15 cellular contexts compared by ENCODE assay signal in genomic region chr4:2757426-2757825, GRCh38. TPM values are rescaled to one million over a fixed set of nuclear protein-coding genes. Genes with fewer than 3 reads are reported as not detected.
DNase-seq lines count a peak whose midpoint lies in the region; ATAC-seq, FAIRE-seq and TF ChIP-seq lines count a peak whose summit lies in the region.
"Had no signal": no experiment of that assay in that cellular context is flagged by ENCODE, and none has a peak within 500 bp of the region (broad histone marks: within the 10 kb centered on the region; RNA-seq: fewer than 3 reads in every experiment).

No MANE protein-coding gene starts in this region.

- H3K27ac Mint-ChIP-seq in activated CD4-positive, alpha-beta T cell treated with anti-CD3 and anti-CD28 coated beads for 36 hours: no peak overlapping the region
- H3K27ac Mint-ChIP-seq in GM23338 (no peak overlapping the region), brain (peak overlapping the region in 4 of 5 experiments; percentile 31 to 68 (median 53)), neural crest cell (ENCODE audit: unreplicated experiment) (no peak overlapping the region)

- no peaks in the 10 kb centered on the region for H3K9me2 ChIP-seq in GM23338 (ENCODE audit: insufficient read depth)

- H3K27ac ChIP-seq in GM23338 (ENCODE audit: low read depth): no peak overlapping the region

- FAIRE-seq in RCC 7860 (lab: Jason Lieb, UNC): no peak
- FAIRE-seq: GM19239 had no signal

- no peaks in the 10 kb centered on the region for H3K36me3 ChIP-seq in GM23338 (ENCODE audit: insufficient read depth)
- H3K36me3 ChIP-seq in HAP-1 (replicated peaks): no peaks in the 10 kb centered on the region; the same call in 1 of the 2 replicates
- H3K36me3 ChIP-seq: sigmoid colon had no signal

- peaks cover 9% of the 10 kb centered on the region for H3K36me3 Mint-ChIP-seq in activated CD4-positive, alpha-beta T cell treated with anti-CD3 and anti-CD28 coated beads for 36 hours (ENCODE audit: low read depth)
- H3K36me3 Mint-ChIP-seq in GM23338 (ENCODE audit: low read depth) (peaks cover 4% of the 10 kb centered on the region; the same call in 2 of the 3 replicates), brain (no peaks in the 10 kb centered on the region), neural crest cell (ENCODE audit: low read depth) (no peaks in the 10 kb centered on the region)

- no peak overlapping the region for H2AFZ ChIP-seq in GM23338

- DNase-seq in activated CD4-positive, alpha-beta T cell treated with anti-CD3 and anti-CD28 coated beads for 36 hours: no peak
- no peak for DNase-seq in activated CD4-positive, alpha-beta T cell treated with anti-CD3 and anti-CD28 coated beads for 1 hour
- DNase-seq in GM23338 (ENCODE audit: low spot score): no peak
- DNase-seq in neural crest cell (ENCODE audit: low read depth, low spot score): no peak
- no peak for DNase-seq in Kasumi-1 (lab: John Stamatoyannopoulos, UW)
- no peak for DNase-seq in RCC 7860 (ENCODE audit: low spot score)
- no peak for DNase-seq in HAP-1 (ENCODE audit: low spot score in 2 of 2)
- DNase-seq: ACHN; hippocampal formation; left cardiac atrium; NCI-H1048; stimulated activated CD4-positive, alpha-beta T cell treated with anti-CD3 and anti-CD28 coated beads, Interleukin-4, amount 100 ng/mL, for 4 hours had no signal

- TF ChIP-seq CTCF in GM23338 (conservative IDR thresholded peaks at IDR 0.05; ENCODE audit: low read depth in 2 of 2) (no peak), brain (conservative IDR thresholded peaks at IDR 0.05) (no peak), neural crest cell (conservative IDR thresholded peaks at IDR 0.05) (no peak)

- no peaks in the 10 kb centered on the region for H3K9me3 Mint-ChIP-seq in activated CD4-positive, alpha-beta T cell treated with anti-CD3 and anti-CD28 coated beads for 36 hours (ENCODE audit: low read depth)
- no peaks in the 10 kb centered on the region for H3K9me3 Mint-ChIP-seq in GM23338
- H3K9me3 Mint-ChIP-seq in brain: peaks cover 0 to 3% (median 0%) of the 10 kb centered on the region in 5 experiments
- no peaks in the 10 kb centered on the region for H3K9me3 Mint-ChIP-seq in neural crest cell

- H3K4me1 ChIP-seq in GM23338 (ENCODE audit: insufficient read depth) (peaks cover 6% of the 10 kb centered on the region; the same call in 1 of the 2 replicates), HAP-1 (peaks cover 7% of the 10 kb centered on the region)

- H3K27me3 Mint-ChIP-seq in activated CD4-positive, alpha-beta T cell treated with anti-CD3 and anti-CD28 coated beads for 36 hours: no peaks in the 10 kb centered on the region
- peaks cover 15% of the 10 kb centered on the region for H3K27me3 Mint-ChIP-seq in GM23338 (ENCODE audit: insufficient read depth, low read depth, poor library complexity)
- H3K27me3 Mint-ChIP-seq in brain: peaks cover 6% of the 10 kb centered on the region
- peaks cover 3% of the 10 kb centered on the region for H3K27me3 Mint-ChIP-seq in neural crest cell (ENCODE audit: low read depth)

- H4K20me1 ChIP-seq in GM23338 (replicated peaks; ENCODE audit: insufficient read depth): no peaks in the 10 kb centered on the region; the same call in 1 of the 2 replicates

- H3K4me3 ChIP-seq in GM23338 (no peak overlapping the region), HAP-1 (no peak overlapping the region)

- in situ Hi-C loops in HAP-1 (cut with MboI; ENCODE audit: low sequenced_read_pairs): no loop called here

- intact Hi-C loops in activated CD4-positive, alpha-beta T cell treated with anti-CD3 and anti-CD28 coated beads for 36 hours (cut with DNase I, micrococcal nuclease): loop anchor here in 1 of 2 experiments (2.0 kb wide), 2 partner anchors 87 to 535 kb away; partner anchors contain the start of gene RGS12

- H3F3A ChIP-seq in GM23338 (replicated peaks; ENCODE audit: low read depth): 0 out of 2 replicates have a peak, but pooled peaks cover 7% of the 10 kb centered on the region

- ATAC-seq in activated CD4-positive, alpha-beta T cell treated with anti-CD3 and anti-CD28 coated beads for 36 hours: no peak
- no peak for ATAC-seq in GM23338

- H3K27me3 ChIP-seq in GM23338 (ENCODE audit: insufficient read depth) (no peaks in the 10 kb centered on the region), HAP-1 (ENCODE audit: low read depth) (no peaks in the 10 kb centered on the region)
- H3K27me3 ChIP-seq: sigmoid colon had no signal

- peaks cover 25% of the 10 kb centered on the region for H3K79me2 ChIP-seq in GM23338 (replicated peaks; ENCODE audit: insufficient read depth)

- H3K9me3 ChIP-seq in HAP-1: no peaks in the 10 kb centered on the region
- H3K9me3 ChIP-seq: sigmoid colon had no signal

- H3K4me3 Mint-ChIP-seq in activated CD4-positive, alpha-beta T cell treated with anti-CD3 and anti-CD28 coated beads for 36 hours: peak overlapping the region; percentile 57
- H3K4me3 Mint-ChIP-seq in GM23338 (peak overlapping the region; percentile 20; the same call in 1 of the 3 replicates), brain (peak overlapping the region; percentile 70 to 84 (median 79)), neural crest cell (peak overlapping the region; percentile 90)

- no peak overlapping the region for H3K4me2 ChIP-seq in GM23338

- H3K4me1 Mint-ChIP-seq in activated CD4-positive, alpha-beta T cell treated with anti-CD3 and anti-CD28 coated beads for 36 hours: peaks cover 24% of the 10 kb centered on the region
- H3K4me1 Mint-ChIP-seq in GM23338 (peaks cover 14% of the 10 kb centered on the region), brain (peaks cover 31% of the 10 kb centered on the region), neural crest cell (peaks cover 22% of the 10 kb centered on the region)

- POLR2A ChIA-PET in activated CD4-positive, alpha-beta T cell treated with anti-CD3 and anti-CD28 coated beads for 36 hours (lab: Charles Lee): no interaction called here

- CTCF ChIA-PET in activated CD4-positive, alpha-beta T cell treated with anti-CD3 and anti-CD28 coated beads for 36 hours (lab: Charles Lee): no interaction called here

RNA-seq across cellular contexts. Expression of gene TNIP2, which starts 1.3 kb away (rescaled TPM):
- 10 to 100 TPM; 50.6 to 59.4 TPM for total RNA-seq in activated CD4-positive, alpha-beta T cell treated with anti-CD3 and anti-CD28 coated beads for 36 hours
- 60.2 and 61.4 TPM in 2 replicates for total RNA-seq in GM23338 (2014; rRNA removed; shearing (Covaris generic))
- polyA plus RNA-seq in GM23338 (2016; fragmentation: Nextera tagmentation; extraction: Ambion mirVana) (33.9 and 34.8 TPM in 2 replicates), brain (ENCODE audit: insufficient read depth, low read depth, low replicate concordance) (19.7 TPM)
- 25.1 and 26.2 TPM in 2 replicates for total RNA-seq in neural crest cell

RNA-seq across cellular contexts. Expression of gene SH3BP2, which starts 35.5 kb away (rescaled TPM):
- total RNA-seq in activated CD4-positive, alpha-beta T cell treated with anti-CD3 and anti-CD28 coated beads for 36 hours: 10 to 100 TPM; 63.3 to 68.3 TPM
- 29.9 and 43.9 TPM in 2 replicates for total RNA-seq in GM23338 (2014; rRNA removed; shearing (Covaris generic))
- 15.2 and 22.2 TPM in 2 replicates for polyA plus RNA-seq in GM23338 (2016; fragmentation: Nextera tagmentation; extraction: Ambion mirVana)
- polyA plus RNA-seq in brain (ENCODE audit: insufficient read depth, low read depth, low replicate concordance): 30.3 TPM
- total RNA-seq in neural crest cell: 34.8 and 39.1 TPM in 2 replicates

Comparison
In these comparisons a context has a peak if more than half of its experiments do, and no peak if none do; other contexts are left out.
1. H3K27ac Mint-ChIP-seq: peak in brain (4 of 5); none in activated CD4-positive, alpha-beta T cell treated with anti-CD3 and anti-CD28 coated beads for 36 hours (single experiment), GM23338 (single experiment) and neural crest cell (single experiment).
2. H3K4me3 Mint-ChIP-seq: peak in every context shown above with its lines; median percentile 90 in neural crest cell; 79 in brain; 57 in activated CD4-positive, alpha-beta T cell treated with anti-CD3 and anti-CD28 coated beads for 36 hours; 20 in GM23338.